ENCODE assay signal across 10 cellular contexts in the genomic region with DNA sequence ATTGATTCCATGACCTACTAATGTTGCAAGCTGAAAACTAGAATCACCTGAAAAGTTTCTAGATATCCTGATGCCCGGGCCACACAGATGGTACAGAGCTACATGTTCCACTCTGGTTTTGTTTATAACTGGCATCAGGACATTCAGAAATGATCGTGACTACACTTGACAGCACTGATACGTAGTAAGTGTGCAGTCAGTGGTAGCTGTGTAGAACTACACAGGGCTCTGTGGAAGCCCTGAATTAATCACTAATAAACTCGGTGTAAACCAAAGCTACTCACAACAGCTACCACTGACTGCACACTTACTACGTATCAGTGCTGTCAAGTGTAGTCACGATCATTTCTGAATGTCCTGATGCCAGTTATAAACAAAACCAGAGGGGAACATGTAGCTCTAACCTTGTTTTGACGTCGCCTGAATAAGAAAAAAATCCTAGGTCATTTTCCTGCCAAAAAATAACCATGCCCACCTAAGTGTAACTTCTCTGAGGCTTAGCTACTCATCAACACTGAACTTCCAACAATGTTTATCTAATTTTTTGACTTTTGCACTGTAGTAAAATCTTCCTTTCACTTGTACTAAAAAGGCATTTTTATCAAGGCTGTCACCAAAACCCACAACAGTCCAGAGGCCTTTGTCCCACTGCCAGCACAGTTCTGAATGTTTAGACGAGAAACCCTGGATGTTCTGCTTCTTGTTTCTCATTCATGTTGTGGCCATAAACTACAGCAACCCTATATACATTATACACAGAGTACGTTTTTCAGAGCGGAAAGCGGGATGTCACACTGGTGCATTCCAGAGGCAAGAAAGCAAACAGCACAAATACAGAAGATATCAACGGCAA.
DNase-seq lines count a peak whose midpoint lies in the region; ATAC-seq and TF ChIP-seq lines count a peak whose summit lies in the region.
"Had no signal": no experiment of that assay in that cellular context is flagged by ENCODE, and none has a peak within 500 bp of the region (broad histone marks: within the 10 kb centered on the region; RNA-seq: fewer than 3 reads in every experiment).

No MANE protein-coding gene starts in this region.

- no peak overlapping the region for H3K9ac ChIP-seq in muscle layer of colon (ENCODE audit: low read length)

- no peaks in the 10 kb centered on the region for H3K9me3 ChIP-seq in Peyer's patch
- no peaks in the 10 kb centered on the region for H3K9me3 ChIP-seq in esophagus squamous epithelium
- H3K9me3 ChIP-seq in muscle layer of colon (ENCODE audit: low read length) = no peaks in the 10 kb centered on the region
- H3K9me3 ChIP-seq in upper lobe of left lung = no peaks in the 10 kb centered on the region

- TF ChIP-seq CTCF in Peyer's patch (IDR thresholded peaks at IDR 0.05) = no peak
- peak in 1 of 6 experiments; percentile 8 for TF ChIP-seq CTCF in esophagus squamous epithelium (IDR thresholded peaks at IDR 0.05)
- no peak for TF ChIP-seq CTCF in upper lobe of left lung (IDR thresholded peaks at IDR 0.05)

- no peaks in the 10 kb centered on the region for H3K27me3 ChIP-seq in Peyer's patch
- H3K27me3 ChIP-seq in esophagus squamous epithelium = no peaks in the 10 kb centered on the region
- H3K27me3 ChIP-seq in muscle layer of colon (ENCODE audit: control insufficient read depth in 1 of 2, insufficient read depth in 2 of 2, low read length in 2 of 2) = no peaks in the 10 kb centered on the region
- no peaks in the 10 kb centered on the region for H3K27me3 ChIP-seq in upper lobe of left lung

- no peak for TF ChIP-seq EP300 in upper lobe of left lung (IDR thresholded peaks at IDR 0.05)

- H3K4me3 ChIP-seq in Peyer's patch = no peak overlapping the region
- peak overlapping the region in 1 of 4 donors; percentile 5 for H3K4me3 ChIP-seq in esophagus squamous epithelium
- H3K4me3 ChIP-seq in muscle layer of colon (ENCODE audit: low read depth in 1 of 2, low read length in 2 of 2) = peak overlapping the region in 1 of 2 donors; percentile 36
- no peak overlapping the region for H3K4me3 ChIP-seq in upper lobe of left lung

- H3K4me1 ChIP-seq in Peyer's patch (peaks cover 0 to 26% (median 1%) of the 10 kb centered on the region in 4 donors), esophagus squamous epithelium (peaks cover 7 to 63% (median 32%) of the 10 kb centered on the region in 3 donors), muscle layer of colon (ENCODE audit: insufficient read depth, low read length) (peaks cover 68% of the 10 kb centered on the region), upper lobe of left lung (peaks cover 26 to 34% (median 28%) of the 10 kb centered on the region in 4 donors)

- intact Hi-C loops in esophagus squamous epithelium (cut with DNase I) = no loop called here

- TF ChIP-seq POLR2A in Peyer's patch (IDR thresholded peaks at IDR 0.05) (no peak), esophagus squamous epithelium (IDR thresholded peaks at IDR 0.05) (no peak), upper lobe of left lung (IDR thresholded peaks at IDR 0.05) (no peak)

- no peak for ATAC-seq in upper lobe of left lung (ENCODE audit: low FRiP score in 2 of 2)

- DNase-seq in Peyer's patch = no peak
- DNase-seq in esophagus squamous epithelium (lab: John Stamatoyannopoulos, UW) = no peak
- DNase-seq in upper lobe of left lung = no peak
- no peak for DNase-seq in NCI-H1436 treated with DMSO at 0.1 percent for 48 hours (lab: John Stamatoyannopoulos, UW)
- DNase-seq in NK-92 (lab: John Stamatoyannopoulos, UW; ENCODE audit: unreplicated experiment) = no peak
- no peak for DNase-seq in retina
- DNase-seq in GM19240 (ENCODE audit: insufficient read length, low spot score) = no peak
- DNase-seq: activated naive CD4-positive, alpha-beta T cell treated with Interleukin-2 at 50 U/mL for 16 hours; NCI-H526 treated with DMSO at 0.1 percent for 48 hours had no signal

- peak overlapping the region in 3 of 4 donors; percentile 3 to 80 (median 62) for H3K27ac ChIP-seq in Peyer's patch
- peak overlapping the region; percentile 70 to 87 (median 84) for H3K27ac ChIP-seq in esophagus squamous epithelium
- H3K27ac ChIP-seq in muscle layer of colon (ENCODE audit: low read depth, low read length) = peak overlapping the region; percentile 62
- H3K27ac ChIP-seq in upper lobe of left lung = peak overlapping the region; percentile 66 to 86 (median 76)

- H3K36me3 ChIP-seq in Peyer's patch (no peaks in the 10 kb centered on the region), esophagus squamous epithelium (peaks cover 0 to 33% (median 0%) of the 10 kb centered on the region in 3 donors), muscle layer of colon (ENCODE audit: insufficient read depth, low read length) (peaks cover 19% of the 10 kb centered on the region), upper lobe of left lung (peaks cover 0 to 22% (median 2%) of the 10 kb centered on the region in 4 donors)

- 59 to 71% methylated on average over 13 of the region's 13 CpGs for WGBS in esophagus squamous epithelium, 2 donors
- 53 to 65% methylated on average over 13 of the region's 13 CpGs for WGBS in upper lobe of left lung, 2 donors
